Comparison of ENCODE assay signal across 1 cellular context in the genomic region with DNA sequence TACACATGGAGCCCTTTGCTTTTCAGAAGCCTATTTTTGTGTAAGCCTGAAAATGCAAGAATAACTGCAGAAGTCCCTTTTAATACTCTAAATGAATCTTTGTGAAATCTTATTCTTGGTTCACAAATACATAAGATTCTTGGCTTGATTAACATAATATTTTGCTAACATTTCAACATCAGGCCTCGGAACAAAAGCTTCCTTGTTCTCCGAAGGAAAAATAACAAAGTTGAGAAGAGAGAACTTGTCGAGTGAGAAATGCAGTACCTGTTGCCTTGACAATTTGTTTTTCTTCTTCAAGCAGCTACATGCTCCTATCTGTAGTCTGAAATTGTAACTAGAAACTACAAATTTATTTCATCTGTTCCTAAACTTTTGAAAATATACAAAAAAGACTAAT.
TF ChIP-seq lines count a peak whose summit lies in the region.

No MANE protein-coding gene starts in this region.

TF ChIP-seq in SK-N-SH, 30 proteins besides CTCF, POLR2A, EP300 and RAD21:
- TF ChIP-seq FOSL2 (IDR thresholded peaks at IDR 0.05; ENCODE audit: borderline replicate concordance, low read depth) (no peak), ELF1 (IDR thresholded peaks at IDR 0.05) (no peak), GATA2 (CRISPR knock-in tag; IDR thresholded peaks at IDR 0.05) (no peak), TCF12 (IDR thresholded peaks at IDR 0.05) (no peak), EZH2phosphoT487 (IDR thresholded peaks at IDR 0.05; ENCODE audit: borderline replicate concordance, low read depth) (no peak), FOXJ3 (CRISPR knock-in tag; IDR thresholded peaks at IDR 0.05) (no peak), FOXM1 (IDR thresholded peaks at IDR 0.05; ENCODE audit: low read depth) (no peak), SMC3 (IDR thresholded peaks at IDR 0.05; ENCODE audit: low read depth, low read length) (no peak), TEAD4 (IDR thresholded peaks at IDR 0.05; ENCODE audit: borderline replicate concordance, insufficient read depth) (no peak), MXI1 (IDR thresholded peaks at IDR 0.05; ENCODE audit: low read depth, low read length) (no peak), NFIC (IDR thresholded peaks at IDR 0.05; ENCODE audit: borderline replicate concordance) (no peak)
- TF ChIP-seq, protein P1, sequence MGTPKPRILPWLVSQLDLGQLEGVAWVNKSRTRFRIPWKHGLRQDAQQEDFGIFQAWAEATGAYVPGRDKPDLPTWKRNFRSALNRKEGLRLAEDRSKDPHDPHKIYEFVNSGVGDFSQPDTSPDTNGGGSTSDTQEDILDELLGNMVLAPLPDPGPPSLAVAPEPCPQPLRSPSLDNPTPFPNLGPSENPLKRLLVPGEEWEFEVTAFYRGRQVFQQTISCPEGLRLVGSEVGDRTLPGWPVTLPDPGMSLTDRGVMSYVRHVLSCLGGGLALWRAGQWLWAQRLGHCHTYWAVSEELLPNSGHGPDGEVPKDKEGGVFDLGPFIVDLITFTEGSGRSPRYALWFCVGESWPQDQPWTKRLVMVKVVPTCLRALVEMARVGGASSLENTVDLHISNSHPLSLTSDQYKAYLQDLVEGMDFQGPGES (IDR thresholded peaks at IDR 0.05; ENCODE audit: low read depth, low read length), result no peak
- TF ChIP-seq, protein P2, sequence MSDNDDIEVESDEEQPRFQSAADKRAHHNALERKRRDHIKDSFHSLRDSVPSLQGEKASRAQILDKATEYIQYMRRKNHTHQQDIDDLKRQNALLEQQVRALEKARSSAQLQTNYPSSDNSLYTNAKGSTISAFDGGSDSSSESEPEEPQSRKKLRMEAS (IDR thresholded peaks at IDR 0.05; ENCODE audit: low read depth), result no peak
- TF ChIP-seq, protein P3, sequence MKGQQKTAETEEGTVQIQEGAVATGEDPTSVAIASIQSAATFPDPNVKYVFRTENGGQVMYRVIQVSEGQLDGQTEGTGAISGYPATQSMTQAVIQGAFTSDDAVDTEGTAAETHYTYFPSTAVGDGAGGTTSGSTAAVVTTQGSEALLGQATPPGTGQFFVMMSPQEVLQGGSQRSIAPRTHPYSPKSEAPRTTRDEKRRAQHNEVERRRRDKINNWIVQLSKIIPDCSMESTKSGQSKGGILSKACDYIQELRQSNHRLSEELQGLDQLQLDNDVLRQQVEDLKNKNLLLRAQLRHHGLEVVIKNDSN (IDR thresholded peaks at IDR 0.05; ENCODE audit: borderline replicate concordance, low read depth), result no peak
